ENCODE assay signal across 24 cellular contexts in the genomic region with DNA sequence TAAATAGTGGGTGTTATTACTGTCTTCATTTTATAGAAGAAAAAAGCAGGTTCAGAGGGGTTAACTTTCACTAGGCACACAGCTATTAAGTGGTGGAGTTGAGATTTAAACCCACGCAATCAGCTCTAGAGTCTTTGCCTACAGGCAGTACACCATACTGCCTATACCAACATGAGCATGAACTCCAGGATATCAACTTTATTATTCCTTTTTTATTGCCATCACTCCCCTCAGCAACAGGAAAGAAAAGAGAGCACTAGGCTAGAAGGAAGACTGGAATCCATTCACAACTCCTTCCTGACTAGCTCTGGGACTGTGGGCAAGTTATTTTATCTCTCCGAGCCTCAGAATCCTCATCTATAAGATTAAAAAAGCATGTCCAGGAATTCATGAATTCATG. TPM values are rescaled to one million over a fixed set of nuclear protein-coding genes. Genes with fewer than 3 reads are reported as not detected.
A peak's percentile ranks its signal among the peaks of the same experiment; 100 is the strongest.
DNase-seq lines count a peak whose midpoint lies in the region; ATAC-seq and TF ChIP-seq lines count a peak whose summit lies in the region.
"Had no signal": no experiment of that assay in that cellular context is flagged by ENCODE, and none has a peak within 500 bp of the region (broad histone marks: within the 10 kb centered on the region; RNA-seq: fewer than 3 reads in every experiment).

No MANE protein-coding gene starts in this region.

- no peaks in the 10 kb centered on the region for H3K4me1 Mint-ChIP-seq in T-helper 17 cell
- H3K4me1 Mint-ChIP-seq: CD14-positive monocyte, GM23338, H9 had no signal

- H3K27me3 ChIP-seq in stomach = no peaks in the 10 kb centered on the region
- H3K27me3 ChIP-seq: BE2C; BLaER1 treated with 17β-estradiol and CSF1 and Interleukin-3, amounts not matched to agents 10 nM and 100 nM had no signal

- ATAC-seq in left colon = peak; percentile 79
- ATAC-seq in GM18517 (IDR thresholded peaks at IDR 0.05; ENCODE audit: unreplicated experiment) = no peak
- no peak for ATAC-seq in T-helper 17 cell
- ATAC-seq: A549, GM12878, GM23338, HCT116 had no signal

- intact Hi-C loops in left colon (cut with DNase I, micrococcal nuclease) (no loop called here), stomach (cut with DNase I; ENCODE audit: low total_unique reads) (no loop called here)

- peak overlapping the region; percentile 78 to 93 (median 83) for H3K27ac ChIP-seq in stomach
- H3K27ac ChIP-seq: A549; BLaER1 treated with 17β-estradiol and CSF1 and Interleukin-3, amounts not matched to agents 10 nM and 100 nM had no signal

- peaks cover 0 to 8% (median 2%) of the 10 kb centered on the region in 4 donors for H3K9me3 ChIP-seq in stomach
- H3K9me3 ChIP-seq in T-helper 17 cell (ENCODE audit: control insufficient read depth, low read length, poor library complexity, severe bottlenecking) = no peaks in the 10 kb centered on the region
- H3K9me3 ChIP-seq: BE2C had no signal

- H3K4me1 ChIP-seq in stomach = peaks cover 19 to 69% (median 43%) of the 10 kb centered on the region in 4 donors
- H3K4me1 ChIP-seq: A549; BE2C; BLaER1 treated with 17β-estradiol and CSF1 and Interleukin-3, amounts not matched to agents 10 nM and 100 nM had no signal

- peaks cover 7% of the 10 kb centered on the region for H3K27me3 Mint-ChIP-seq in T-helper 17 cell

- no peak overlapping the region for H3K4me3 Mint-ChIP-seq in T-helper 17 cell
- H3K4me3 Mint-ChIP-seq: CD14-positive monocyte; CD4-positive, alpha-beta T cell; GM23338; H9 had no signal

- TF ChIP-seq POLR2A in stomach (IDR thresholded peaks at IDR 0.05) = no peak

- 29 to 61% (median 51%) methylated on average over 2 of the region's 2 CpGs for WGBS in stomach, 5 donors

- H3K27ac Mint-ChIP-seq in T-helper 17 cell = no peak overlapping the region
- H3K27ac Mint-ChIP-seq: CD14-positive monocyte; CD4-positive, alpha-beta T cell; GM23338; H9 had no signal

- H3K36me3 Mint-ChIP-seq in T-helper 17 cell (ENCODE audit: low read depth) = no peaks in the 10 kb centered on the region
- H3K36me3 Mint-ChIP-seq: CD14-positive monocyte had no signal

- H3K36me3 ChIP-seq in stomach = no peaks in the 10 kb centered on the region
- H3K36me3 ChIP-seq: BE2C; BLaER1 treated with 17β-estradiol and CSF1 and Interleukin-3, amounts not matched to agents 10 nM and 100 nM had no signal

- peak; percentile 19 for DNase-seq in DMS53 treated with DMSO at 0.1 percent for 48 hours (lab: John Stamatoyannopoulos, UW; ENCODE audit: unreplicated experiment)
- DNase-seq in DMS53 (lab: John Stamatoyannopoulos, UW) = no peak
- DNase-seq in left colon = no peak
- DNase-seq in stomach = no peak
- no peak for DNase-seq in T-helper 17 cell
- DNase-seq: 8988T; ACHN; AML-193; BE2C; Calu3; CD4-positive, alpha-beta T cell; COR-L47; DMS79; EL; GDM1; H9 had no signal

- no peak for TF ChIP-seq CTCF in stomach (IDR thresholded peaks at IDR 0.05)

- TF ChIP-seq EP300 in stomach (IDR thresholded peaks at IDR 0.05) = no peak

- no peak overlapping the region for H3K4me3 ChIP-seq in stomach
- H3K4me3 ChIP-seq: A549; BLaER1 treated with 17β-estradiol and CSF1 and Interleukin-3, amounts not matched to agents 10 nM and 100 nM; GM12878; GM23338 had no signal

RNA-seq across cellular contexts. Expression of a gene that starts 58.7 kb away (rescaled TPM):
- total RNA-seq in left colon = not detected
- total RNA-seq in stomach = not detected
- polyA plus RNA-seq in stomach = not detected
- total RNA-seq in T-helper 17 cell = not detected
- total RNA-seq: Calu3; CD4-positive, alpha-beta T cell; GM12878; GM23338; H4; H9 had no signal
- polyA plus RNA-seq: A549, CD14-positive monocyte, GM12878, GM23338 had no signal
